ENCODE assay signal across 8 cellular contexts in the genomic region with DNA sequence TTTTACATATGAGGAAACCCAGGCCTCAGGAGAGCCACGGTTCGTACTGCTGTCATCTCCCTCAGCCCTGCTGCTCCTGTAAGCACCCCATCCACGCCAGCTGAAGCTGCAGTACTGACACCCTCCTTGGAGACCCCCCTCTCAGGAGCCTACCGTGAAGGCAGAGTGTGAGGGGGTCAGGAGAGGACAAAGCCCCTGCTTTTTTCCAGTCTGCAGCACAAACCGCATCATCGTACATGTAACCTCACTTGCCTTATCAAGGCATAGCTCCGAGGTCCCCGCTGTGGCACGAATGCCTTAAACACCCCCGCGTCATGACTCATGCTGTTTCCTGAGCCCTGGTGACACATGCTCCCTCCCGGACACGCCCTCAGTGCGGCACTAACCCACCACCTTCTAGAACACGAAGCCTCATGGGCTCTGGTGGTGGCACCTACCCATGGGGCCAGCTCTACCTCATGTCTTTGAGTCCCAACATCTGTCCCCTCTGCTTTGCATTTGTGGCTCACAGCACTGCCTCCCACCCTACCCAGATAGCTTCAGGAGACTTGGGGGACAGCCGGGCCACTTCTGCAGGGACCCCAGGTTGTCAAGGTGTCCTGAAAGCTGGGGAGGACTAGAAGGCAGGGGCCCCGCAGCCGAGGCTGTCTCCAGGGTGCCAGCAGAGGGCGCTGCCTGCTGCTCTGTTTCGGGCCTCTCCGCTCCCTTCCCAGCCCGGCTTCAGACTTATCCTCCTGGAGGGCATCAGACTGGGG. TPM values are rescaled to one million over a fixed set of nuclear protein-coding genes. Genes with fewer than 3 reads are reported as not detected.
DNase-seq lines count a peak whose midpoint lies in the region; ATAC-seq and TF ChIP-seq lines count a peak whose summit lies in the region.

No MANE protein-coding gene starts in this region.

- peaks cover 13% of the 10 kb centered on the region for H3K36me3 ChIP-seq in CD4-positive, CD25-positive, alpha-beta regulatory T cell (ENCODE audit: control insufficient read depth, insufficient read depth, low read length)
- H3K36me3 ChIP-seq in Panc1 (ENCODE audit: control insufficient read depth, insufficient read depth, low read length) = peaks cover 2% of the 10 kb centered on the region; the same call in 1 of the 2 replicates
- H3K36me3 ChIP-seq in fibroblast of lung (ENCODE audit: control insufficient read depth, insufficient read depth, low read length) = peaks cover 16% of the 10 kb centered on the region

- peak overlapping the region; percentile 64 for H3K4me3 ChIP-seq in CD4-positive, CD25-positive, alpha-beta regulatory T cell (ENCODE audit: low read depth, low read length)
- H3K4me3 ChIP-seq in Panc1 (ENCODE audit: low read depth in 2 of 2, low read length in 2 of 2) = no peak overlapping the region
- H3K4me3 ChIP-seq in fibroblast of lung (replicated peaks in 1 of 4; ENCODE audit: control extremely low read depth in 1 of 4, insufficient read depth in 1 of 4, low read depth in 3 of 4, low read length in 4 of 4) = no peak overlapping the region

- TF ChIP-seq CTCF in HFFc6 (IDR thresholded peaks at IDR 0.05) (peak; percentile 81), Panc1 (IDR thresholded peaks at IDR 0.05) (peak; percentile 91), fibroblast of lung (conservative IDR thresholded peaks at IDR 0.05 in 1 of 2, IDR thresholded peaks at IDR 0.05 in 1 of 2; ENCODE audit: low read depth in 1 of 2, low read length in 2 of 2) (peak; percentile 57 to 82)

- H3K4me1 Mint-ChIP-seq in CD4-positive, CD25-positive, alpha-beta regulatory T cell = peaks cover 19 to 91% (median 68%) of the 10 kb centered on the region in 4 donors
- peaks cover 73% of the 10 kb centered on the region for H3K4me1 Mint-ChIP-seq in HFFc6 (ENCODE audit: low read depth)
- peaks cover 92% of the 10 kb centered on the region for H3K4me1 Mint-ChIP-seq in activated T-cell treated with anti-CD3 and anti-CD28 coated beads, Interleukin-2, amount 50 U/mL, for 24 hours (ENCODE audit: low read depth)

- peak overlapping the region; percentile 50 for H3K4me2 ChIP-seq in fibroblast of lung (ENCODE audit: extremely low read depth, insufficient read depth, low read length)

- peak overlapping the region; percentile 96 to 100 (median 99) for H3K27ac Mint-ChIP-seq in CD4-positive, CD25-positive, alpha-beta regulatory T cell
- peak overlapping the region; percentile 97 for H3K27ac Mint-ChIP-seq in HFFc6
- peak overlapping the region; percentile 98 for H3K27ac Mint-ChIP-seq in activated T-cell treated with anti-CD3 and anti-CD28 coated beads, Interleukin-2, amount 50 U/mL, for 24 hours

- peak overlapping the region; percentile 35 for H3K9ac ChIP-seq in fibroblast of lung (ENCODE audit: insufficient read depth, low read length)

- no peaks in the 10 kb centered on the region for H3K9me3 Mint-ChIP-seq in CD4-positive, CD25-positive, alpha-beta regulatory T cell
- no peaks in the 10 kb centered on the region for H3K9me3 Mint-ChIP-seq in HFFc6
- no peaks in the 10 kb centered on the region for H3K9me3 Mint-ChIP-seq in activated T-cell treated with anti-CD3 and anti-CD28 coated beads, Interleukin-2, amount 50 U/mL, for 24 hours

- intact Hi-C loops in Panc1 (cut with micrococcal nuclease; ENCODE audit: unreplicated experiment) = loop anchor here (2.0 to 5.0 kb wide), 2 partner anchors 36 to 108 kb away; no protein-coding TSS in a partner anchor

- peak overlapping the region; percentile 93 for H3K27ac ChIP-seq in CD4-positive, CD25-positive, alpha-beta regulatory T cell (ENCODE audit: insufficient read depth, low read length, poor library complexity, severe bottlenecking)
- H3K27ac ChIP-seq in Panc1 (ENCODE audit: low read length) (peak overlapping the region; percentile 59), fibroblast of lung (ENCODE audit: insufficient read depth, low read length) (peak overlapping the region; percentile 71)

- no peak overlapping the region for H2AFZ ChIP-seq in fibroblast of lung (ENCODE audit: low read length)

- H3K4me3 Mint-ChIP-seq in CD4-positive, CD25-positive, alpha-beta regulatory T cell = peak overlapping the region; percentile 85 to 94 (median 87)
- H3K4me3 Mint-ChIP-seq in HFFc6 = peak overlapping the region; percentile 80
- H3K4me3 Mint-ChIP-seq in activated T-cell treated with anti-CD3 and anti-CD28 coated beads, Interleukin-2, amount 50 U/mL, for 24 hours = peak overlapping the region; percentile 68

- ATAC-seq in CD4-positive, CD25-positive, alpha-beta regulatory T cell (ENCODE audit: low read depth in 2 of 2) = peak; percentile 73 to 78
- peak; percentile 67 for ATAC-seq in Panc1

- no TSS peak for BruUV-seq in Panc1 (replicated peaks; lab: Mats Ljungman, UMichigan)

- H3K27me3 ChIP-seq in CD4-positive, CD25-positive, alpha-beta regulatory T cell (ENCODE audit: control insufficient read depth, insufficient read depth, low read length) = no peaks in the 10 kb centered on the region
- H3K27me3 ChIP-seq in Panc1 (ENCODE audit: control insufficient read depth, insufficient read depth, low read length) (no peaks in the 10 kb centered on the region), fibroblast of lung (ENCODE audit: control insufficient read depth, insufficient read depth, low read length) (no peaks in the 10 kb centered on the region)

- no peaks in the 10 kb centered on the region for H3K27me3 Mint-ChIP-seq in CD4-positive, CD25-positive, alpha-beta regulatory T cell
- H3K27me3 Mint-ChIP-seq in HFFc6 (ENCODE audit: insufficient read depth) = peaks cover 2% of the 10 kb centered on the region
- no peaks in the 10 kb centered on the region for H3K27me3 Mint-ChIP-seq in activated T-cell treated with anti-CD3 and anti-CD28 coated beads, Interleukin-2, amount 50 U/mL, for 24 hours

- DNase-seq in CD4-positive, CD25-positive, alpha-beta regulatory T cell = peak; percentile 88 to 98 (median 88)
- DNase-seq in HFFc6 (peak; percentile 92), Panc1 (ENCODE audit: low read depth, low spot score) (peak; percentile 84), fibroblast of lung (ENCODE audit: low read depth in 2 of 2) (peak; percentile 87 to 96), occipital lobe (lab: John Stamatoyannopoulos, UW) (peak; percentile 22), superior temporal gyrus (ENCODE audit: extremely low spot score) (peak; percentile 38), NCI-H187 (lab: John Stamatoyannopoulos, UW) (no peak)
- peak; percentile 91 for DNase-seq in activated T-cell treated with anti-CD3 and anti-CD28 coated beads, Interleukin-2, amount 50 U/mL, for 24 hours

- peaks cover 98% of the 10 kb centered on the region for H3K4me1 ChIP-seq in CD4-positive, CD25-positive, alpha-beta regulatory T cell (ENCODE audit: control insufficient read depth, insufficient read depth, low read length, poor library complexity, severe bottlenecking)
- H3K4me1 ChIP-seq in Panc1 (ENCODE audit: control insufficient read depth, insufficient read depth, low read length) (peaks cover 23% of the 10 kb centered on the region), fibroblast of lung (ENCODE audit: control insufficient read depth, extremely low read depth, insufficient read depth, low read length) (peaks cover 44% of the 10 kb centered on the region)

- peaks cover 32% of the 10 kb centered on the region for H3K79me2 ChIP-seq in fibroblast of lung (ENCODE audit: control insufficient read depth, insufficient read depth, low read length)

- H3K9me3 ChIP-seq in CD4-positive, CD25-positive, alpha-beta regulatory T cell (ENCODE audit: control insufficient read depth in 2 of 2, low read length in 2 of 2) = no peaks in the 10 kb centered on the region
- no peaks in the 10 kb centered on the region for H3K9me3 ChIP-seq in Panc1 (ENCODE audit: control insufficient read depth, insufficient read depth, low read depth, low read length)
- no peaks in the 10 kb centered on the region for H3K9me3 ChIP-seq in fibroblast of lung (ENCODE audit: control insufficient read depth, insufficient read depth, low read depth, low read length)

- CTCF ChIA-PET in Panc1 (lab: Charles Lee) = interaction anchor here (0.7 to 2.3 kb wide), 6 partner anchors 9 to 132 kb away, joined by 3 to 17 read pairs (median 8); no protein-coding TSS in a partner anchor

- POLR2A ChIA-PET in Panc1 (lab: Charles Lee) = no interaction called here

- H3K36me3 Mint-ChIP-seq in CD4-positive, CD25-positive, alpha-beta regulatory T cell = peaks cover 23% of the 10 kb centered on the region
- H3K36me3 Mint-ChIP-seq in HFFc6 (ENCODE audit: low read depth) = peaks cover 15% of the 10 kb centered on the region
- peaks cover 64% of the 10 kb centered on the region for H3K36me3 Mint-ChIP-seq in activated T-cell treated with anti-CD3 and anti-CD28 coated beads, Interleukin-2, amount 50 U/mL, for 24 hours (ENCODE audit: low read depth)

- H4K20me1 ChIP-seq in fibroblast of lung (ENCODE audit: control insufficient read depth, extremely low read depth, insufficient read depth, low read length) = no peaks in the 10 kb centered on the region

- in situ Hi-C loops in Panc1 (cut with HindIII; ENCODE audit: low pct_unique_long_range_greater_than_20kb, low sequenced_read_pairs) = no loop called here

RNA-seq across cellular contexts. Expression of a gene that starts 4.9 kb away (rescaled TPM):
- total RNA-seq in CD4-positive, CD25-positive, alpha-beta regulatory T cell = 404 TPM
- polyA plus RNA-seq in CD4-positive, CD25-positive, alpha-beta regulatory T cell = 1,000 to 10,000 TPM; 1,085 to 1,853 (median 1,299) TPM
- total RNA-seq in HFFc6 (2021; fragmentation: NEBNext Ultra II Directional; extraction: Animal tissue kit (Norgen Biotek cat#: 25700)) = 100 to 1,000 TPM; 731 to 914 (median 779) TPM
- total RNA-seq in Panc1 (2021; ENCODE audit: unreplicated experiment) (193 TPM), fibroblast of lung (12.8 and 39.6 TPM in 2 replicates), occipital lobe (8.4 TPM)
- polyA plus RNA-seq in Panc1 (2012; ENCODE audit: insufficient read length) = 432 TPM
- 200 and 261 TPM in 2 replicates for polyA plus RNA-seq in fibroblast of lung
- polyA plus RNA-seq in fibroblast of lung (2012) = 580 and 703 TPM in 2 replicates
- 914 and 1,082 TPM in 2 replicates for polyA minus RNA-seq in fibroblast of lung (ENCODE audit: low replicate concordance)

RNA-seq across cellular contexts. Expression of a gene that starts 21.7 kb away (rescaled TPM):
- total RNA-seq in CD4-positive, CD25-positive, alpha-beta regulatory T cell = 30.8 TPM
- polyA plus RNA-seq in CD4-positive, CD25-positive, alpha-beta regulatory T cell = 10 to 100 TPM in 3 of 4 donors, 1 to 10 TPM in 1; 8.1 to 15.2 (median 11.0) TPM
- total RNA-seq in HFFc6 (2021; fragmentation: NEBNext Ultra II Directional; extraction: Animal tissue kit (Norgen Biotek cat#: 25700)) = 10 to 100 TPM in 4 of 6 experiments, 1 to 10 TPM in 2; 9.5 to 11.9 (median 10.5) TPM
- 23.7 TPM for total RNA-seq in Panc1 (2021; ENCODE audit: unreplicated experiment)
- 18.4 TPM for polyA plus RNA-seq in Panc1 (2012; ENCODE audit: insufficient read length)
- 2.6 and 3.5 TPM in 2 replicates for total RNA-seq in fibroblast of lung
- 6.5 and 7.1 TPM in 2 replicates for polyA plus RNA-seq in fibroblast of lung
- polyA plus RNA-seq in fibroblast of lung (2012) = 11.3 and 13.5 TPM in 2 replicates
- polyA minus RNA-seq in fibroblast of lung (ENCODE audit: low replicate concordance) = 8.7 and 16.1 TPM in 2 replicates
- total RNA-seq in occipital lobe = 5.0 TPM

RNA-seq across cellular contexts. Expression of a gene that starts 33.0 kb away (rescaled TPM):
- 1,528 TPM for total RNA-seq in CD4-positive, CD25-positive, alpha-beta regulatory T cell
- over 10,000 TPM in 2 of 4 donors, 1,000 to 10,000 TPM in 2; 9,467 to 12,173 (median 10,919) TPM for polyA plus RNA-seq in CD4-positive, CD25-positive, alpha-beta regulatory T cell
- not detected for total RNA-seq in HFFc6 (2021; fragmentation: NEBNext Ultra II Directional; extraction: Animal tissue kit (Norgen Biotek cat#: 25700))
- 1.6 TPM for total RNA-seq in Panc1 (2021; ENCODE audit: unreplicated experiment)
- not detected for polyA plus RNA-seq in Panc1 (2012; ENCODE audit: insufficient read length)
- total RNA-seq in fibroblast of lung = 0.51 TPM in 1 of 2 replicates, not detected in the other
- 0.28 and 0.31 TPM in 2 replicates for polyA plus RNA-seq in fibroblast of lung
- polyA plus RNA-seq in fibroblast of lung (2012) = 0.32 and 0.49 TPM in 2 replicates
- polyA minus RNA-seq in fibroblast of lung (ENCODE audit: low replicate concordance) = not detected in 2 replicates
- 1.1 TPM for total RNA-seq in occipital lobe

RNA-seq across cellular contexts. Expression of a gene that starts 50.8 kb away (rescaled TPM):
- total RNA-seq in CD4-positive, CD25-positive, alpha-beta regulatory T cell = 18.0 TPM
- 1 to 10 TPM; 6.5 to 9.8 (median 7.7) TPM for polyA plus RNA-seq in CD4-positive, CD25-positive, alpha-beta regulatory T cell
- 1 to 10 TPM; 4.9 to 8.6 (median 8.4) TPM for total RNA-seq in HFFc6 (2021; fragmentation: NEBNext Ultra II Directional; extraction: Animal tissue kit (Norgen Biotek cat#: 25700))
- total RNA-seq in Panc1 (2021; ENCODE audit: unreplicated experiment) (51.8 TPM), fibroblast of lung (3.9 and 6.9 TPM in 2 replicates), occipital lobe (11.5 TPM)
- polyA plus RNA-seq in Panc1 (2012; ENCODE audit: insufficient read length) = 25.8 TPM
- polyA plus RNA-seq in fibroblast of lung = 4.7 and 8.2 TPM in 2 replicates
- 2.8 and 4.7 TPM in 2 replicates for polyA plus RNA-seq in fibroblast of lung (2012)
- polyA minus RNA-seq in fibroblast of lung (ENCODE audit: low replicate concordance) = 2.9 and 8.0 TPM in 2 replicates

Comparison
In these comparisons a context has a peak if more than half of its experiments do, and no peak if none do; other contexts are left out.
1. DNase-seq: peak in CD4-positive, CD25-positive, alpha-beta regulatory T cell (3 of 3), HFFc6 (single experiment), Panc1 (single experiment), activated T-cell treated with anti-CD3 and anti-CD28 coated beads, Interleukin-2, amount 50 U/mL, for 24 hours (single experiment), fibroblast of lung (2 of 2), occipital lobe (single experiment) and superior temporal gyrus (single experiment); none in NCI-H187 (0 of 2).
2. RNA of a gene that starts 33.0 kb away (total RNA-seq): 1,528 TPM in CD4-positive, CD25-positive, alpha-beta regulatory T cell (single experiment); 1.6 TPM in Panc1 (single experiment), 1.1 TPM in occipital lobe (single experiment), 0.51 TPM in fibroblast of lung and not detected in HFFc6; every median in the first group is over 100 times any median in the second.
3. Peak in every context shown above with its lines, with median percentiles within 50 percentile points of each other: H3K27ac ChIP-seq, H3K27ac Mint-ChIP-seq, H3K4me3 Mint-ChIP-seq and CTCF ChIP-seq.